Comparison of ENCODE assay signal across 12 cellular contexts in genomic region chr9:136231478-136232297, GRCh38. TPM values are rescaled to one million over a fixed set of nuclear protein-coding genes. Genes with fewer than 3 reads are reported as not detected.
DNase-seq lines count a peak whose midpoint lies in the region; ATAC-seq and TF ChIP-seq lines count a peak whose summit lies in the region.
"Had no signal": no experiment of that assay in that cellular context is flagged by ENCODE, and none has a peak within 500 bp of the region (broad histone marks: within the 10 kb centered on the region; RNA-seq: fewer than 3 reads in every experiment).

No MANE protein-coding gene starts in this region.

- peak overlapping the region; percentile 37 for H3K9ac ChIP-seq in iPS-15b (ENCODE audit: low read depth, low read length)

- H3K4me1 ChIP-seq in iPS-15b (ENCODE audit: control insufficient read depth, insufficient read depth, low read length): no peaks in the 10 kb centered on the region
- H3K4me1 ChIP-seq: psoas muscle, tibial nerve had no signal

- peaks cover 9% of the 10 kb centered on the region for H3K36me3 Mint-ChIP-seq in IgD-negative memory B cell

- peak overlapping the region in 2 of 3 donors; percentile 80 to 85 for H3K27ac Mint-ChIP-seq in IgD-negative memory B cell

- H3K27me3 Mint-ChIP-seq in IgD-negative memory B cell: no peaks in the 10 kb centered on the region

- no peak overlapping the region for H3K4me3 ChIP-seq in iPS-15b (ENCODE audit: low read depth, low read length)
- H3K4me3 ChIP-seq: psoas muscle, tibial nerve had no signal

- H3K9me3 Mint-ChIP-seq in IgD-negative memory B cell: no peaks in the 10 kb centered on the region

- H3K4me1 Mint-ChIP-seq in IgD-negative memory B cell: peaks cover 20 to 32% (median 22%) of the 10 kb centered on the region in 3 donors

- peaks cover 21% of the 10 kb centered on the region for H3K36me3 ChIP-seq in iPS-15b (ENCODE audit: control insufficient read depth, insufficient read depth, low read length)

- H3K9me3 ChIP-seq in iPS-15b (ENCODE audit: control insufficient read depth, insufficient read depth, low read length): no peaks in the 10 kb centered on the region
- H3K9me3 ChIP-seq: psoas muscle, tibial nerve had no signal

- DNase-seq in CD1c-positive myeloid dendritic cell (ENCODE audit: extremely low spot score) (peak; percentile 92), GM20000 (ENCODE audit: low spot score) (no peak), OCI-M2 (lab: John Stamatoyannopoulos, UW; ENCODE audit: unreplicated experiment) (no peak)
- DNase-seq in activated CD4-positive, alpha-beta T cell treated with anti-CD3 and anti-CD28 coated beads, Interleukin-2, amount 50 U/mL, for 1 hour: peak; percentile 22
- DNase-seq: Calu3, NCI-H1105 treated with DMSO at 0.1 percent for 48 hours, psoas muscle had no signal

- peak overlapping the region in 1 of 4 donors; percentile 55 for H3K4me3 Mint-ChIP-seq in IgD-negative memory B cell

- ATAC-seq in HG02759 (IDR thresholded peaks at IDR 0.05; ENCODE audit: unreplicated experiment): no peak
- no peak for ATAC-seq in GM19035 (IDR thresholded peaks at IDR 0.05; ENCODE audit: unreplicated experiment)
- ATAC-seq: psoas muscle had no signal

- TF ChIP-seq CTCF in GM20000 (IDR thresholded peaks at IDR 0.05; ENCODE audit: extremely low read depth, missing control alignments): no peak

- H3K27me3 ChIP-seq in iPS-15b (ENCODE audit: control insufficient read depth, insufficient read depth, low read length): no peaks in the 10 kb centered on the region
- H3K27me3 ChIP-seq: tibial nerve had no signal

RNA-seq across cellular contexts. Expression of gene QSOX2, which starts 13.9 kb away (rescaled TPM):
- 2.1 TPM for polyA plus RNA-seq in IgD-negative memory B cell

RNA-seq across cellular contexts. Expression of gene LHX3, which starts 26.8 kb away (rescaled TPM):
- not detected for polyA plus RNA-seq in IgD-negative memory B cell
- polyA plus RNA-seq: psoas muscle had no signal

Comparison
In these comparisons a context has a peak if more than half of its experiments do, and no peak if none do; other contexts are left out.
1. DNase-seq: peak in CD1c-positive myeloid dendritic cell (single experiment) and activated CD4-positive, alpha-beta T cell treated with anti-CD3 and anti-CD28 coated beads, Interleukin-2, amount 50 U/mL, for 1 hour (single experiment); none in GM20000 (single experiment) and OCI-M2 (single experiment).